Comparison of ENCODE assay signal across 22 cellular contexts in genomic region chr10:77304192-77304591, GRCh38.
"Had no signal": no experiment of that assay in that cellular context is flagged by ENCODE, and none has a peak within 500 bp of the region (broad histone marks: within the 10 kb centered on the region; RNA-seq: fewer than 3 reads in every experiment).

No MANE protein-coding gene starts in this region.

- H3K36me3 ChIP-seq: esophagus squamous epithelium, gastrocnemius medialis, heart right ventricle, left lung, lower lobe of right lung had no signal

- DNase-seq: cortex of kidney; effector CD8-positive, alpha-beta T cell; effector memory CD8-positive, alpha-beta T cell; endodermal cell; erythroblast; esophagus squamous epithelium; foreskin melanocyte; gastrocnemius medialis; glutamatergic neuron; head of caudate nucleus; heart right ventricle; hippocampal formation; left cardiac atrium; left lung; left ventricle myocardium superior; lower lobe of right lung; mesenchymal stem cell; mucosa of descending colon had no signal

- ATAC-seq: effector memory CD8-positive, alpha-beta T cell; esophagus mucosa; gastrocnemius medialis; heart right ventricle; left cardiac atrium; left lung; left ventricle myocardium superior; lower lobe of right lung; mucosa of descending colon had no signal

- H3K4me3 Mint-ChIP-seq: dendritic cell treated with granulocyte-macrophage colony-stimulating factor and Interleukin-4, amounts not matched to agents 40 ng/mL and 50 ng/mL, for 4 days; effector memory CD8-positive, alpha-beta T cell; endodermal cell; mesothelial cell of epicardium had no signal

- H3K4me1 ChIP-seq: heart right ventricle, left lung, lower lobe of right lung had no signal

- H3K9me3 ChIP-seq: esophagus squamous epithelium, gastrocnemius medialis, heart right ventricle, left lung, lower lobe of right lung, mucosa of descending colon had no signal

- H3K27me3 ChIP-seq: gastrocnemius medialis, left lung had no signal

- H3K36me3 Mint-ChIP-seq: mesothelial cell of epicardium had no signal

- H3K27ac Mint-ChIP-seq: dendritic cell treated with granulocyte-macrophage colony-stimulating factor and Interleukin-4, amounts not matched to agents 40 ng/mL and 50 ng/mL, for 4 days; effector memory CD8-positive, alpha-beta T cell; endodermal cell; mesothelial cell of epicardium had no signal

- H3K4me3 ChIP-seq: esophagus squamous epithelium, gastrocnemius medialis, heart right ventricle, left lung, lower lobe of right lung, mucosa of descending colon had no signal

- H3K27ac ChIP-seq: epithelial cell of prostate, esophagus squamous epithelium, gastrocnemius medialis, heart right ventricle, left lung, lower lobe of right lung had no signal

- H3K9me3 Mint-ChIP-seq: endodermal cell, mesothelial cell of epicardium had no signal
